ENCODE assay signal across 30 cellular contexts in the genomic region with DNA sequence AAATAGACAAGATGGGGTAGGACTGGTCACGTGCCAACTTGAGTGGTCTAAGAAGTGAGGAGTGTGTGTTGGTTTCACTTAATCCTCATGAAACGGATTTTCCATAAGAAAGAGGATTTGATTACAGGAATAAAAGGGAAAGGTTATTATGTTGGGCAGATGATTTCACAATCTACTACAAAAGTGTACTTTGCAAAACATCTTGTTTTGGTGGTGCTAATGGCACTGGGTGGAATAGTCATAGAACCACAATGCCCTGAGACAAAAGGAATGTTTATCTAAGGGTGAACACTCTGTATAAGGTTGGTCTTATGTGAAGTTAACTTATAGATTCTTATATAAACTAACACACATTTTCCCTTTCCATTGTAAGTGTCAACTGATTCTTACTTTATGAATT.
"Had no signal": no experiment of that assay in that cellular context is flagged by ENCODE, and none has a peak within 500 bp of the region (broad histone marks: within the 10 kb centered on the region; RNA-seq: fewer than 3 reads in every experiment).

No MANE protein-coding gene starts in this region.

- ATAC-seq: activated CD4-positive, CD25-positive, alpha-beta regulatory T cell treated with anti-CD3 and anti-CD28 coated beads, Interleukin-2, amount 50 U/mL, for 24 hours; effector memory CD8-positive, alpha-beta T cell; foreskin keratinocyte; heart right ventricle; left lung; lower lobe of right lung; natural killer cell; right cardiac atrium; stimulated activated naive CD8-positive, alpha-beta T cell treated with anti-CD3 and anti-CD28 coated beads, Interleukin-15, Interleukin-2, amounts not matched to agents 100 U/mL and 50 U/mL, for 24 hours had no signal

- H3K4me1 ChIP-seq: ascending aorta, foreskin keratinocyte, heart right ventricle, left lung, lower lobe of right lung, neural progenitor cell, parathyroid adenoma, testis, transverse colon had no signal

- DNase-seq: activated CD4-positive, alpha-beta T cell treated with anti-CD3 and anti-CD28 coated beads for 48 hours; activated CD4-positive, alpha-beta T cell treated with anti-CD3 and anti-CD28 coated beads, Interleukin-2, amount 50 U/mL, for 48 hours; activated CD8-positive, alpha-beta memory T cell treated with anti-CD3 and anti-CD28 coated beads for 24 hours; activated effector memory CD4-positive, alpha-beta T cell treated with Interleukin-2 at 50 U/mL for 16 hours; activated naive CD4-positive, alpha-beta T cell treated with Interleukin-2 at 50 U/mL for 16 hours; activated naive CD8-positive, alpha-beta T cell treated with anti-CD3 and anti-CD28 coated beads for 36 hours; brain microvascular endothelial cell; caudate nucleus; cortex of kidney; effector memory CD8-positive, alpha-beta T cell; erythroblast; foreskin keratinocyte; heart right ventricle; left lung; lower lobe of right lung; mesendoderm; natural killer cell; occipital lobe; right cardiac atrium; stimulated activated CD4-positive, alpha-beta T cell treated with anti-CD3 and anti-CD28 coated beads, Interleukin-4, amount 100 ng/mL, for 1 hour; stimulated activated naive CD8-positive, alpha-beta T cell treated with anti-CD3 and anti-CD28 coated beads, Interleukin-15, Interleukin-2, amounts not matched to agents 100 U/mL and 50 U/mL, for 24 hours; T1000; testis; transverse colon; WERI-Rb-1 had no signal

- H3K36me3 ChIP-seq: ascending aorta, brain microvascular endothelial cell, heart right ventricle, left lung, lower lobe of right lung, neural progenitor cell, transverse colon, WERI-Rb-1 had no signal

- FAIRE-seq: islet of Langerhans had no signal

- H3K4me3 ChIP-seq: ascending aorta, heart right ventricle, left lung, lower lobe of right lung, neural progenitor cell, testis, transverse colon had no signal

- H3K9ac ChIP-seq: neural progenitor cell, parathyroid adenoma had no signal

- H3K4me2 ChIP-seq: neural progenitor cell had no signal

- H3K27me3 ChIP-seq: ascending aorta, brain microvascular endothelial cell, foreskin keratinocyte, heart right ventricle, left lung, neural progenitor cell, testis, transverse colon had no signal

- H3K9me3 ChIP-seq: ascending aorta, heart right ventricle, left lung, lower lobe of right lung, testis, transverse colon had no signal

- H3K27ac ChIP-seq: ascending aorta, brain microvascular endothelial cell, foreskin keratinocyte, heart right ventricle, left lung, lower lobe of right lung, neural progenitor cell, parathyroid adenoma, testis, transverse colon, WERI-Rb-1 had no signal
